28 cellular contexts compared by ENCODE assay signal in the genomic region with DNA sequence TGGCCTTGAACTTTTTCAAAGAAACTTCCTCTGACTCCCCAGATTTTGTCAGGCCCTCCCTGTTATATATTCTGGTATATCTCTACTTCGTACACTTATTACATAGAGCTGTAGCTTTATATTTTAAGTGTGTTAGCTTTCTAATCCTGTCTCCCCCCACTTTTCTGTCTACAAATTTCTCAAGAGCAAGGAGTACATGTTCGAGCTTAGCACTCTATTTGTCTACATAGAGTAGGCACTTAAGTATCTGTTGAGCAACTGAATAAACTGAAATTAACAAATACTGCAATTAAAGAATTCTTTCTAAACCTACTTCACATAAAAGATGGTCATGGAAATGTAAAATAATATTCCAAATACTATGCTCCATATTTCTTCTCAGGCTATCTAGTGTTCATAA.
"Had no signal": no experiment of that assay in that cellular context is flagged by ENCODE, and none has a peak within 500 bp of the region (broad histone marks: within the 10 kb centered on the region; RNA-seq: fewer than 3 reads in every experiment).

No MANE protein-coding gene starts in this region.

- H3K36me3 Mint-ChIP-seq: activated naive CD4-positive, alpha-beta T cell treated with anti-CD3 and anti-CD28 coated beads, Interleukin-2, amount 10 ng/mL, durations not matched to agents 7 days and 5 days; activated naive CD4-positive, alpha-beta T cell treated with anti-CD3 and anti-CD28 coated beads, Interleukin-2, amount 50 U/mL, for 72 hours; activated naive CD8-positive, alpha-beta T cell treated with anti-CD3 and anti-CD28 coated beads, Interleukin-2, amount 10 ng/mL, durations not matched to agents 7 days and 5 days; T-cell had no signal

- H3K27ac ChIP-seq: brain microvascular endothelial cell, epithelial cell of prostate, esophagus squamous epithelium, WERI-Rb-1 had no signal

- DNase-seq: activated B cell treated with CpG ODN at 0.5 μM for 24 hours; activated CD4-positive, alpha-beta T cell treated with anti-CD3 and anti-CD28 coated beads for 48 hours; activated CD4-positive, alpha-beta T cell treated with anti-CD3 and anti-CD28 coated beads, Interleukin-2, amount 50 U/mL, for 1 hour; activated CD4-positive, alpha-beta T cell treated with anti-CD3 and anti-CD28 coated beads, Interleukin-2, amount 50 U/mL, for 48 hours; activated CD8-positive, alpha-beta memory T cell treated with anti-CD3 and anti-CD28 coated beads for 24 hours; activated CD8-positive, alpha-beta T cell treated with anti-CD3 and anti-CD28 coated beads for 36 hours; activated gamma-delta T cell; activated naive CD4-positive, alpha-beta T cell; activated naive CD4-positive, alpha-beta T cell treated with anti-CD3 and anti-CD28 coated beads, Interleukin-2, amount 10 ng/mL, durations not matched to agents 7 days and 5 days; activated naive CD8-positive, alpha-beta T cell treated with anti-CD3 and anti-CD28 coated beads, Interleukin-2, amount 10 ng/mL, durations not matched to agents 7 days and 5 days; activated T-cell treated with anti-CD3 and anti-CD28 coated beads, Interleukin-2, amount 50 U/mL, for 4 hours; brain microvascular endothelial cell; cortex of kidney; dermis blood vessel endothelial cell; effector CD4-positive, alpha-beta T cell; esophagus squamous epithelium; foreskin melanocyte; head of caudate nucleus; SW 1271; T-cell; T1000; WERI-Rb-1 had no signal

- H3K27me3 ChIP-seq: brain microvascular endothelial cell, esophagus squamous epithelium had no signal

- H3K9me3 ChIP-seq: esophagus squamous epithelium had no signal

- H3K36me3 ChIP-seq: esophagus squamous epithelium, WERI-Rb-1 had no signal

- H3K4me3 Mint-ChIP-seq: activated B cell treated with CpG ODN at 0.5 μM for 24 hours; activated CD8-positive, alpha-beta T cell treated with anti-CD3 and anti-CD28 coated beads for 36 hours; activated naive CD4-positive, alpha-beta T cell treated with anti-CD3 and anti-CD28 coated beads, Interleukin-2, amount 10 ng/mL, durations not matched to agents 7 days and 5 days; activated naive CD8-positive, alpha-beta T cell treated with anti-CD3 and anti-CD28 coated beads, Interleukin-2, amount 10 ng/mL, durations not matched to agents 7 days and 5 days; activated T-cell treated with anti-CD3 and anti-CD28 coated beads, Interleukin-2, amount 50 U/mL, for 4 hours; central memory CD8-positive, alpha-beta T cell; T-cell; T-helper 1 cell treated with Interleukin-12 subunit alpha and Interleukin-12 subunit beta and Interleukin-4 antibody, amounts not matched to agents 30 μg/mL and 1 μg/mL, for 36 hours; T-helper 2 cell treated with Interferon-gamma antibody and Interleukin-4, amounts not matched to agents 5 μg/mL and 100 μg/mL, for 36 hours had no signal

- ATAC-seq: activated CD4-positive, CD25-positive, alpha-beta regulatory T cell treated with anti-CD3 and anti-CD28 coated beads, Interleukin-2, amount 50 U/mL, for 24 hours; activated CD8-positive, alpha-beta T cell treated with anti-CD3 and anti-CD28 coated beads for 36 hours; activated naive CD4-positive, alpha-beta T cell treated with anti-CD3 and anti-CD28 coated beads, Interleukin-2, amount 50 U/mL, for 72 hours; activated T-cell treated with anti-CD3 and anti-CD28 coated beads, Interleukin-2, amount 50 U/mL, for 4 hours; T-cell had no signal

- H3K4me3 ChIP-seq: esophagus squamous epithelium had no signal

- H3K4me1 Mint-ChIP-seq: activated B cell treated with CpG ODN at 0.5 μM for 24 hours; activated naive CD4-positive, alpha-beta T cell treated with anti-CD3 and anti-CD28 coated beads, Interleukin-2, amount 10 ng/mL, durations not matched to agents 7 days and 5 days; central memory CD8-positive, alpha-beta T cell had no signal

- H3K9me3 Mint-ChIP-seq: activated B cell treated with CpG ODN at 0.5 μM for 24 hours; activated CD8-positive, alpha-beta T cell treated with anti-CD3 and anti-CD28 coated beads for 36 hours; activated naive CD4-positive, alpha-beta T cell treated with anti-CD3 and anti-CD28 coated beads, Interleukin-2, amount 10 ng/mL, durations not matched to agents 7 days and 5 days; activated naive CD4-positive, alpha-beta T cell treated with anti-CD3 and anti-CD28 coated beads, Interleukin-2, amount 50 U/mL, for 72 hours; activated naive CD8-positive, alpha-beta T cell treated with anti-CD3 and anti-CD28 coated beads, Interleukin-2, amount 10 ng/mL, durations not matched to agents 7 days and 5 days; activated T-cell treated with anti-CD3 and anti-CD28 coated beads, Interleukin-2, amount 50 U/mL, for 4 hours; central memory CD8-positive, alpha-beta T cell; T-cell; T-helper 1 cell treated with Interleukin-12 subunit alpha and Interleukin-12 subunit beta and Interleukin-4 antibody, amounts not matched to agents 30 μg/mL and 1 μg/mL, for 36 hours; T-helper 2 cell treated with Interferon-gamma antibody and Interleukin-4, amounts not matched to agents 5 μg/mL and 100 μg/mL, for 36 hours had no signal

- H3K27ac Mint-ChIP-seq: activated B cell treated with CpG ODN at 0.5 μM for 24 hours; activated CD8-positive, alpha-beta T cell treated with anti-CD3 and anti-CD28 coated beads for 36 hours; activated naive CD4-positive, alpha-beta T cell treated with anti-CD3 and anti-CD28 coated beads, Interleukin-2, amount 10 ng/mL, durations not matched to agents 7 days and 5 days; activated naive CD4-positive, alpha-beta T cell treated with anti-CD3 and anti-CD28 coated beads, Interleukin-2, amount 50 U/mL, for 72 hours; T-cell; T-helper 1 cell treated with Interleukin-12 subunit alpha and Interleukin-12 subunit beta and Interleukin-4 antibody, amounts not matched to agents 30 μg/mL and 1 μg/mL, for 36 hours; T-helper 2 cell treated with Interferon-gamma antibody and Interleukin-4, amounts not matched to agents 5 μg/mL and 100 μg/mL, for 36 hours had no signal
